11 cellular contexts compared by ENCODE assay signal in genomic region chr16:54655171-54655590, GRCh38.
A peak's percentile ranks its signal among the peaks of the same experiment; 100 is the strongest.
DNase-seq lines count a peak whose midpoint lies in the region; ATAC-seq and TF ChIP-seq lines count a peak whose summit lies in the region.
"Had no signal": no experiment of that assay in that cellular context is flagged by ENCODE, and none has a peak within 500 bp of the region (broad histone marks: within the 10 kb centered on the region; RNA-seq: fewer than 3 reads in every experiment).

No MANE protein-coding gene starts in this region.

- H3K4me1 Mint-ChIP-seq in HFFc6 (ENCODE audit: low read depth): peaks cover 17% of the 10 kb centered on the region; the same call in 1 of the 2 replicates
- H3K4me1 Mint-ChIP-seq: activated CD4-positive, alpha-beta T cell treated with anti-CD3 and anti-CD28 coated beads, Interleukin-2, amount 10 ng/mL, durations not matched to agents 7 days and 5 days had no signal

- TF ChIP-seq CTCF in esophagus muscularis mucosa (IDR thresholded peaks at IDR 0.05) (no peak), upper lobe of right lung (IDR thresholded peaks at IDR 0.05) (no peak), HFFc6 (IDR thresholded peaks at IDR 0.05) (no peak), spleen (IDR thresholded peaks at IDR 0.05 in 8 of 11, conservative IDR thresholded peaks at IDR 0.05 in 3 of 11) (no peak)

- no peak overlapping the region for H3K27ac Mint-ChIP-seq in HFFc6
- H3K27ac Mint-ChIP-seq: activated CD4-positive, alpha-beta T cell treated with anti-CD3 and anti-CD28 coated beads, Interleukin-2, amount 10 ng/mL, durations not matched to agents 7 days and 5 days had no signal

- no peaks in the 10 kb centered on the region; the same call in 1 of the 2 replicates for H3K9me3 Mint-ChIP-seq in HFFc6
- H3K9me3 Mint-ChIP-seq: activated CD4-positive, alpha-beta T cell treated with anti-CD3 and anti-CD28 coated beads, Interleukin-2, amount 10 ng/mL, durations not matched to agents 7 days and 5 days had no signal

- peak overlapping the region; percentile 22; the same call in 1 of the 2 replicates for H3K4me3 ChIP-seq in SK-N-MC
- H3K4me3 ChIP-seq in esophagus muscularis mucosa: peak overlapping the region; percentile 2 to 21 (median 6)
- peak overlapping the region; percentile 25 for H3K4me3 ChIP-seq in upper lobe of right lung
- H3K4me3 ChIP-seq in spleen: peak overlapping the region in 1 of 8 donors; percentile 32

- no peaks in the 10 kb centered on the region for H3K36me3 Mint-ChIP-seq in HFFc6 (ENCODE audit: low read depth)
- H3K36me3 Mint-ChIP-seq: naive B cell had no signal

- peaks cover 4% of the 10 kb centered on the region for H3K27me3 Mint-ChIP-seq in HFFc6 (ENCODE audit: insufficient read depth)

- WGBS in esophagus muscularis mucosa: 8% methylated on average over 14 of the region's 14 CpGs
- 3 to 8% (median 5%) methylated on average over 14 of the region's 14 CpGs for WGBS in spleen, 5 donors

- no peak overlapping the region for H3K9ac ChIP-seq in SK-N-MC (ENCODE audit: insufficient read length)

- intact Hi-C loops in esophagus muscularis mucosa (cut with DNase I) (no loop called here), upper lobe of right lung (cut with DNase I) (no loop called here), spleen (cut with DNase I; ENCODE audit: low total_unique reads) (no loop called here)

- H3K4me3 Mint-ChIP-seq in HFFc6: no peak overlapping the region; the same call in 1 of the 2 replicates
- H3K4me3 Mint-ChIP-seq: activated CD4-positive, alpha-beta T cell treated with anti-CD3 and anti-CD28 coated beads, Interleukin-2, amount 10 ng/mL, durations not matched to agents 7 days and 5 days; naive B cell had no signal

- H3K27me3 ChIP-seq in esophagus muscularis mucosa (peaks cover 0 to 90% (median 20%) of the 10 kb centered on the region in 4 donors), upper lobe of right lung (no peaks in the 10 kb centered on the region), spleen (replicated peaks in 1 of 7) (peaks cover 0 to 55% (median 8%) of the 10 kb centered on the region in 7 donors)

- no peaks in the 10 kb centered on the region for H3K9me3 ChIP-seq in SK-N-MC (ENCODE audit: low read depth, low read length)
- H3K9me3 ChIP-seq in esophagus muscularis mucosa: no peaks in the 10 kb centered on the region
- no peaks in the 10 kb centered on the region for H3K9me3 ChIP-seq in upper lobe of right lung
- H3K9me3 ChIP-seq in spleen: peaks cover 0 to 5% (median 0%) of the 10 kb centered on the region in 8 donors

- TF ChIP-seq POLR2A in esophagus muscularis mucosa (IDR thresholded peaks at IDR 0.05; ENCODE audit: low read depth) (no peak), spleen (IDR thresholded peaks at IDR 0.05) (no peak)

- H3K27ac ChIP-seq in SK-N-MC (no peak overlapping the region), esophagus muscularis mucosa (replicated peaks in 1 of 4) (no peak overlapping the region), upper lobe of right lung (peak overlapping the region; percentile 65), spleen (no peak overlapping the region)

- DNase-seq in SK-N-MC (ENCODE audit: low read depth, low spot score) (no peak), esophagus muscularis mucosa (ENCODE audit: extremely low spot score) (no peak), myocyte (ENCODE audit: low read depth) (peak; percentile 29), upper lobe of right lung (peak; percentile 71), HFFc6 (no peak), COR-L47 (lab: John Stamatoyannopoulos, UW) (no peak), spleen (no peak)
- DNase-seq: activated CD4-positive, alpha-beta T cell treated with anti-CD3 and anti-CD28 coated beads, Interleukin-2, amount 10 ng/mL, durations not matched to agents 7 days and 5 days; activated naive CD4-positive, alpha-beta T cell treated with anti-CD3 and anti-CD28 coated beads, Interleukin-2, amount 50 U/mL, for 16 hours; naive B cell; RPMI8226 had no signal

- TF ChIP-seq EP300 in esophagus muscularis mucosa (IDR thresholded peaks at IDR 0.05): no peak

- H3K4me1 ChIP-seq in esophagus muscularis mucosa (peaks cover 8 to 18% (median 13%) of the 10 kb centered on the region in 4 donors), upper lobe of right lung (peaks cover 16% of the 10 kb centered on the region), spleen (peaks cover 0 to 14% (median 5%) of the 10 kb centered on the region in 6 donors)

- H3K36me3 ChIP-seq in SK-N-MC (ENCODE audit: insufficient read depth, low read length) (no peaks in the 10 kb centered on the region), esophagus muscularis mucosa (no peaks in the 10 kb centered on the region), upper lobe of right lung (no peaks in the 10 kb centered on the region), spleen (no peaks in the 10 kb centered on the region)

- peak; percentile 60 for ATAC-seq in upper lobe of right lung

Comparison
In these comparisons a context has a peak if more than half of its experiments do, and no peak if none do; other contexts are left out.
1. DNase-seq: peak in myocyte (single experiment) and upper lobe of right lung (single experiment); none in SK-N-MC (single experiment), esophagus muscularis mucosa (single experiment), HFFc6 (single experiment), COR-L47 (single experiment) and spleen (single experiment).